ENCODE assay signal across 18 cellular contexts in genomic region chr2:232420073-232420454, GRCh38. TPM values are rescaled to one million over a fixed set of nuclear protein-coding genes. Genes with fewer than 3 reads are reported as not detected.
DNase-seq lines count a peak whose midpoint lies in the region; ATAC-seq and TF ChIP-seq lines count a peak whose summit lies in the region.
"Had no signal": no experiment of that assay in that cellular context is flagged by ENCODE, and none has a peak within 500 bp of the region (broad histone marks: within the 10 kb centered on the region; RNA-seq: fewer than 3 reads in every experiment).

No MANE protein-coding gene starts in this region.

- in situ Hi-C loops in GM23248 (cut with MboI) = loop anchor here (10.0 kb wide), 1 partner anchor 515 kb away; no protein-coding TSS in a partner anchor

- peak overlapping the region; percentile 56 for H3K4me3 Mint-ChIP-seq in activated CD8-positive, alpha-beta T cell treated with anti-CD3 and anti-CD28 coated beads, Interleukin-2, amount 10 ng/mL, durations not matched to agents 7 days and 5 days
- no peak overlapping the region for H3K4me3 Mint-ChIP-seq in activated CD8-positive, alpha-beta T cell treated with anti-CD3 and anti-CD28 coated beads for 36 hours
- H3K4me3 Mint-ChIP-seq in stimulated activated naive B cell treated with anti-CD40 and anti-IgM and Interleukin-4, amounts not matched to agents 10 μg/mL and 1 μg/mL and 100 μg/mL, for 72 hours = peak overlapping the region; percentile 2 to 77

- H3K27me3 ChIP-seq in mucosa of stomach (ENCODE audit: control insufficient read depth, insufficient read depth, low read length) = peaks cover 70% of the 10 kb centered on the region
- peaks cover 64% of the 10 kb centered on the region for H3K27me3 ChIP-seq in GM23248 (replicated peaks; ENCODE audit: insufficient read depth)

- H3F3A ChIP-seq in GM23248 (ENCODE audit: insufficient read depth) = no peaks in the 10 kb centered on the region

- peaks cover 4% of the 10 kb centered on the region for H3K9me3 Mint-ChIP-seq in activated CD8-positive, alpha-beta T cell treated with anti-CD3 and anti-CD28 coated beads, Interleukin-2, amount 10 ng/mL, durations not matched to agents 7 days and 5 days (ENCODE audit: insufficient read depth)
- peaks cover 3% of the 10 kb centered on the region for H3K9me3 Mint-ChIP-seq in activated CD8-positive, alpha-beta T cell treated with anti-CD3 and anti-CD28 coated beads for 36 hours
- peaks cover 0 to 4% of the 10 kb centered on the region in 2 donors for H3K9me3 Mint-ChIP-seq in stimulated activated naive B cell treated with anti-CD40 and anti-IgM and Interleukin-4, amounts not matched to agents 10 μg/mL and 1 μg/mL and 100 μg/mL, for 72 hours

- H3K4me1 ChIP-seq in mucosa of stomach (ENCODE audit: control insufficient read depth, insufficient read depth, low read length) = peaks cover 25% of the 10 kb centered on the region
- H3K4me1 ChIP-seq in GM23248 (ENCODE audit: insufficient read depth) = no peaks in the 10 kb centered on the region

- no peak for DNase-seq in activated CD8-positive, alpha-beta T cell treated with anti-CD3 and anti-CD28 coated beads, Interleukin-2, amount 10 ng/mL, durations not matched to agents 7 days and 5 days
- DNase-seq in activated CD8-positive, alpha-beta T cell treated with anti-CD3 and anti-CD28 coated beads for 36 hours = no peak
- DNase-seq in coronary artery (ENCODE audit: low spot score) (no peak), SHP77 (lab: John Stamatoyannopoulos, UW) (no peak), GM23248 (no peak)
- DNase-seq in stimulated activated naive B cell treated with anti-CD40 and anti-IgM and Interleukin-4, amounts not matched to agents 10 μg/mL and 1 μg/mL and 100 μg/mL, for 72 hours = no peak
- no peak for DNase-seq in activated CD4-positive, alpha-beta T cell treated with anti-CD3 and anti-CD28 coated beads, Interleukin-2, amount 50 U/mL, for 48 hours
- DNase-seq: activated T-cell treated with anti-CD3 and anti-CD28 coated beads, Interleukin-2, amount 50 U/mL, for 4 hours had no signal

- intact Hi-C loops in activated CD8-positive, alpha-beta T cell treated with anti-CD3 and anti-CD28 coated beads for 36 hours (cut with micrococcal nuclease) = no loop called here

- H2AFZ ChIP-seq in GM23248 = no peak overlapping the region

- no peak for TF ChIP-seq CTCF in activated CD8-positive, alpha-beta T cell treated with anti-CD3 and anti-CD28 coated beads for 36 hours (IDR thresholded peaks at IDR 0.05)
- no peak for TF ChIP-seq CTCF in coronary artery (IDR thresholded peaks at IDR 0.05)

- peaks cover 4% of the 10 kb centered on the region for H3K36me3 Mint-ChIP-seq in activated CD8-positive, alpha-beta T cell treated with anti-CD3 and anti-CD28 coated beads, Interleukin-2, amount 10 ng/mL, durations not matched to agents 7 days and 5 days (ENCODE audit: low read depth)
- no peaks in the 10 kb centered on the region for H3K36me3 Mint-ChIP-seq in activated CD8-positive, alpha-beta T cell treated with anti-CD3 and anti-CD28 coated beads for 36 hours (ENCODE audit: low read depth)
- H3K36me3 Mint-ChIP-seq in stimulated activated naive B cell treated with anti-CD40 and anti-IgM and Interleukin-4, amounts not matched to agents 10 μg/mL and 1 μg/mL and 100 μg/mL, for 72 hours = peaks cover 0 to 8% of the 10 kb centered on the region in 2 donors

- H3K79me2 ChIP-seq in GM23248 (ENCODE audit: insufficient read depth) = no peaks in the 10 kb centered on the region

- ATAC-seq in activated CD8-positive, alpha-beta T cell treated with anti-CD3 and anti-CD28 coated beads, Interleukin-2, amount 10 ng/mL, durations not matched to agents 7 days and 5 days = no peak
- ATAC-seq in activated CD8-positive, alpha-beta T cell treated with anti-CD3 and anti-CD28 coated beads for 36 hours = no peak
- ATAC-seq in stimulated activated naive B cell treated with anti-CD40 and anti-IgM and Interleukin-4, amounts not matched to agents 10 μg/mL and 1 μg/mL and 100 μg/mL, for 72 hours (replicated peaks) = no peak
- ATAC-seq: stimulated activated naive CD8-positive, alpha-beta T cell treated with anti-CD3 and anti-CD28 coated beads, Interleukin-15, Interleukin-2, amounts not matched to agents 100 U/mL and 50 U/mL, for 24 hours had no signal

- no peaks in the 10 kb centered on the region for H3K36me3 ChIP-seq in mucosa of stomach (ENCODE audit: control insufficient read depth, insufficient read depth, low read length)
- no peaks in the 10 kb centered on the region for H3K36me3 ChIP-seq in GM23248 (ENCODE audit: low read depth)
- H3K36me3 ChIP-seq: adrenal gland had no signal

- H4K20me1 ChIP-seq in GM23248 (ENCODE audit: insufficient read depth) = no peaks in the 10 kb centered on the region

- H3K4me1 Mint-ChIP-seq in activated CD8-positive, alpha-beta T cell treated with anti-CD3 and anti-CD28 coated beads, Interleukin-2, amount 10 ng/mL, durations not matched to agents 7 days and 5 days (ENCODE audit: low read depth) = peaks cover 13% of the 10 kb centered on the region
- H3K4me1 Mint-ChIP-seq in activated CD8-positive, alpha-beta T cell treated with anti-CD3 and anti-CD28 coated beads for 36 hours (ENCODE audit: low read depth) = peaks cover 5% of the 10 kb centered on the region
- H3K4me1 Mint-ChIP-seq in stimulated activated naive B cell treated with anti-CD40 and anti-IgM and Interleukin-4, amounts not matched to agents 10 μg/mL and 1 μg/mL and 100 μg/mL, for 72 hours = peaks cover 14 to 29% of the 10 kb centered on the region in 2 donors

- no peak overlapping the region for H3K9ac ChIP-seq in mucosa of stomach (ENCODE audit: low read length)
- no peak overlapping the region for H3K9ac ChIP-seq in GM23248

- H3K27ac ChIP-seq in coronary artery (no peak overlapping the region), GM23248 (no peak overlapping the region)
- H3K27ac ChIP-seq: adrenal gland, epithelial cell of prostate, RWPE1 had no signal

- H3K9me2 ChIP-seq in GM23248 (ENCODE audit: insufficient read depth) = no peaks in the 10 kb centered on the region

- H3K4me3 ChIP-seq in coronary artery = peak overlapping the region; percentile 41
- peak overlapping the region; percentile 19 for H3K4me3 ChIP-seq in mucosa of stomach (ENCODE audit: low read length)
- H3K4me3 ChIP-seq in GM23248 = no peak overlapping the region
- H3K4me3 ChIP-seq: adrenal gland had no signal

- CTCF ChIA-PET in activated CD8-positive, alpha-beta T cell treated with anti-CD3 and anti-CD28 coated beads, Interleukin-2, amount 10 ng/mL, durations not matched to agents 7 days and 5 days (lab: Charles Lee) = no interaction called here
- CTCF ChIA-PET in activated CD8-positive, alpha-beta T cell treated with anti-CD3 and anti-CD28 coated beads for 36 hours (lab: Charles Lee) = no interaction called here

- H3K27me3 Mint-ChIP-seq in activated CD8-positive, alpha-beta T cell treated with anti-CD3 and anti-CD28 coated beads, Interleukin-2, amount 10 ng/mL, durations not matched to agents 7 days and 5 days (ENCODE audit: low read depth) = peaks cover 39% of the 10 kb centered on the region
- H3K27me3 Mint-ChIP-seq in activated CD8-positive, alpha-beta T cell treated with anti-CD3 and anti-CD28 coated beads for 36 hours = peaks cover 44% of the 10 kb centered on the region
- H3K27me3 Mint-ChIP-seq in stimulated activated naive B cell treated with anti-CD40 and anti-IgM and Interleukin-4, amounts not matched to agents 10 μg/mL and 1 μg/mL and 100 μg/mL, for 72 hours = peaks cover 64 to 91% of the 10 kb centered on the region in 2 donors

- POLR2A ChIA-PET in activated CD8-positive, alpha-beta T cell treated with anti-CD3 and anti-CD28 coated beads, Interleukin-2, amount 10 ng/mL, durations not matched to agents 7 days and 5 days (lab: Charles Lee) = no interaction called here
- POLR2A ChIA-PET in activated CD8-positive, alpha-beta T cell treated with anti-CD3 and anti-CD28 coated beads for 36 hours (lab: Charles Lee) = no interaction called here

- no peak overlapping the region for H3K4me2 ChIP-seq in GM23248 (ENCODE audit: unreplicated experiment)

- 4 to 9% methylated on average over 11 to 22 of the region's 22 CpGs for WGBS in GM23248 (ENCODE audit: low coverage in 1 of 2, low lambda C conversion rate in 2 of 2, missing lambda C conversion rate in 2 of 2), 2 experiments

- no peak overlapping the region for H3K27ac Mint-ChIP-seq in activated CD8-positive, alpha-beta T cell treated with anti-CD3 and anti-CD28 coated beads, Interleukin-2, amount 10 ng/mL, durations not matched to agents 7 days and 5 days
- no peak overlapping the region for H3K27ac Mint-ChIP-seq in activated CD8-positive, alpha-beta T cell treated with anti-CD3 and anti-CD28 coated beads for 36 hours
- no peak overlapping the region for H3K27ac Mint-ChIP-seq in stimulated activated naive B cell treated with anti-CD40 and anti-IgM and Interleukin-4, amounts not matched to agents 10 μg/mL and 1 μg/mL and 100 μg/mL, for 72 hours

- H3K9me3 ChIP-seq in mucosa of stomach (ENCODE audit: control insufficient read depth, low read length) (no peaks in the 10 kb centered on the region), GM23248 (ENCODE audit: low read depth) (no peaks in the 10 kb centered on the region)
- H3K9me3 ChIP-seq: adrenal gland had no signal

RNA-seq across cellular contexts. Expression of gene ALPG, which starts 13.4 kb away (rescaled TPM):
- not detected for total RNA-seq in activated CD8-positive, alpha-beta T cell treated with anti-CD3 and anti-CD28 coated beads, Interleukin-2, amount 10 ng/mL, durations not matched to agents 7 days and 5 days
- total RNA-seq in activated CD8-positive, alpha-beta T cell treated with anti-CD3 and anti-CD28 coated beads for 36 hours = not detected
- total RNA-seq in GM23248 (2014; rRNA removed; shearing (Covaris generic)) = not detected in 2 replicates
- not detected in 2 replicates for polyA plus RNA-seq in GM23248 (2016; fragmentation: Nextera tagmentation; extraction: Ambion mirVana)
- total RNA-seq: activated T-cell treated with anti-CD3 and anti-CD28 coated beads, Interleukin-2, amount 50 U/mL, for 4 hours; adrenal gland; glomerular endothelial cell; LHCN-M2; neural crest cell; skeletal muscle tissue; T-helper 1 cell treated with Interleukin-12 subunit alpha and Interleukin-12 subunit beta and Interleukin-4 antibody, amounts not matched to agents 30 ng/mL and 1 ng/mL, for 36 hours had no signal
- polyA plus RNA-seq: adrenal gland had no signal

RNA-seq across cellular contexts. Expression of gene ALPI, which starts 35.9 kb away (rescaled TPM):
- not detected for total RNA-seq in activated CD8-positive, alpha-beta T cell treated with anti-CD3 and anti-CD28 coated beads, Interleukin-2, amount 10 ng/mL, durations not matched to agents 7 days and 5 days
- total RNA-seq in activated CD8-positive, alpha-beta T cell treated with anti-CD3 and anti-CD28 coated beads for 36 hours = not detected
- not detected in 2 replicates for total RNA-seq in GM23248 (2014; rRNA removed; shearing (Covaris generic))
- not detected in 2 replicates for polyA plus RNA-seq in GM23248 (2016; fragmentation: Nextera tagmentation; extraction: Ambion mirVana)
- total RNA-seq: activated T-cell treated with anti-CD3 and anti-CD28 coated beads, Interleukin-2, amount 50 U/mL, for 4 hours; adrenal gland; glomerular endothelial cell; LHCN-M2; neural crest cell; skeletal muscle tissue; T-helper 1 cell treated with Interleukin-12 subunit alpha and Interleukin-12 subunit beta and Interleukin-4 antibody, amounts not matched to agents 30 ng/mL and 1 ng/mL, for 36 hours had no signal
- polyA plus RNA-seq: adrenal gland had no signal

RNA-seq across cellular contexts. Expression of gene ALPP, which starts 41.5 kb away (rescaled TPM):
- not detected for total RNA-seq in activated CD8-positive, alpha-beta T cell treated with anti-CD3 and anti-CD28 coated beads, Interleukin-2, amount 10 ng/mL, durations not matched to agents 7 days and 5 days
- not detected for total RNA-seq in activated CD8-positive, alpha-beta T cell treated with anti-CD3 and anti-CD28 coated beads for 36 hours
- not detected in 2 replicates for total RNA-seq in GM23248 (2014; rRNA removed; shearing (Covaris generic))
- polyA plus RNA-seq in GM23248 (2016; fragmentation: Nextera tagmentation; extraction: Ambion mirVana) = not detected in 2 replicates
- total RNA-seq: activated T-cell treated with anti-CD3 and anti-CD28 coated beads, Interleukin-2, amount 50 U/mL, for 4 hours; adrenal gland; glomerular endothelial cell; LHCN-M2; neural crest cell; skeletal muscle tissue; T-helper 1 cell treated with Interleukin-12 subunit alpha and Interleukin-12 subunit beta and Interleukin-4 antibody, amounts not matched to agents 30 ng/mL and 1 ng/mL, for 36 hours had no signal
- polyA plus RNA-seq: adrenal gland had no signal
